1 cellular context compared by ENCODE assay signal in genomic region chr4:52869656-52870055, GRCh38.
TF ChIP-seq lines count a peak whose summit lies in the region.

No MANE protein-coding gene starts in this region.

TF ChIP-seq in IMR-90, 13 proteins besides CTCF, POLR2A, EP300 and RAD21:
- TF ChIP-seq MAFK (IDR thresholded peaks at IDR 0.05; ENCODE audit: low read depth, low read length) (no peak), RFX5 (IDR thresholded peaks at IDR 0.05; ENCODE audit: low read depth, low read length) (no peak), NFE2L2 (IDR thresholded peaks at IDR 0.05; ENCODE audit: low read depth, low read length) (no peak)
TF ChIP-seq in IMR-90: peak in this region for 0.
